Comparison of ENCODE assay signal across 21 cellular contexts in the genomic region with DNA sequence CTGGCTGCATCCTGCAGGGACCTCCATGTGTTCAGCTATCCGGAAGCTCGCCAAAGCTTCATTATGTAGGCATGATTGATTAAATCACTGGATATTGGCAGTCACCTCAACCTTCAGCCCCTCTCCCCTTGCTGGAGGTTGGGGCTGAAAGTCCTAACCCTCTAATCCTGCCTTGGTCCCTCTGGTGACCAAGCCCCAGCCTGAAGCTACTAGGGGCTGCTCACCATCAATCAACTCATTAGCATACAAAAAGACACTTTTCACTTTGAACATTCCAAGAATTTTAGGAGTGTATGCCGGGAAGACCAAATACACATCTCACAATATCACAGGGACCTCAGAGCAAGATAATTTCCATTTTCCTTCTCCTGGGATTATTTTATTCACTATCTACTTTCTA. TPM values are rescaled to one million over a fixed set of nuclear protein-coding genes. Genes with fewer than 3 reads are reported as not detected.
DNase-seq lines count a peak whose midpoint lies in the region; ATAC-seq, FAIRE-seq and TF ChIP-seq lines count a peak whose summit lies in the region.
"Had no signal": no experiment of that assay in that cellular context is flagged by ENCODE, and none has a peak within 500 bp of the region (broad histone marks: within the 10 kb centered on the region; RNA-seq: fewer than 3 reads in every experiment).

No MANE protein-coding gene starts in this region.

- POLR2A ChIA-PET in H1 (lab: Charles Lee; ENCODE audit: partially characterized antibody), result interaction anchor here (1.8 kb wide), 1 partner anchor 11 kb away, joined by 8 read pairs; no protein-coding TSS in a partner anchor

- no peak overlapping the region for H2BK20ac ChIP-seq in H1 (ENCODE audit: low read length)

- H3K4me3 ChIP-seq in H1 (ENCODE audit: extremely low read depth in 1 of 4, insufficient read depth in 2 of 4, low read depth in 3 of 4, low read length in 4 of 4), result no peak overlapping the region
- no peak overlapping the region for H3K4me3 ChIP-seq in sigmoid colon
- H3K4me3 ChIP-seq in stomach, result no peak overlapping the region
- H3K4me3 ChIP-seq: GM12878, GM23248 had no signal

- H3K23me2 ChIP-seq in H1 (ENCODE audit: low read depth, low read length), result no peaks in the 10 kb centered on the region

- no peak overlapping the region for H3K14ac ChIP-seq in H1 (ENCODE audit: insufficient read length)

- no peak overlapping the region for H3K27ac ChIP-seq in H1 (ENCODE audit: low read depth, low read length)
- no peak overlapping the region for H3K27ac ChIP-seq in sigmoid colon
- no peak overlapping the region for H3K27ac ChIP-seq in stomach
- H3K27ac ChIP-seq: 22Rv1, GM23248 had no signal

- H4K91ac ChIP-seq in H1 (replicated peaks; ENCODE audit: insufficient read length, low read length), result no peak overlapping the region

- no peak overlapping the region for H2BK120ac ChIP-seq in H1 (replicated peaks; ENCODE audit: low read depth, low read length)

- H3K79me1 ChIP-seq in H1 (ENCODE audit: low read depth, low read length), result no peaks in the 10 kb centered on the region

- intact Hi-C loops in sigmoid colon (cut with DNase I), result no loop called here
- intact Hi-C loops in stomach (cut with DNase I; ENCODE audit: low total_unique reads), result loop anchor here (2.0 kb wide), 1 partner anchor 57 kb away; no protein-coding TSS in a partner anchor

- no peaks in the 10 kb centered on the region for H3K9me3 ChIP-seq in H1 (ENCODE audit: insufficient read depth in 2 of 2, low read depth in 1 of 2, low read length in 1 of 2)
- H3K9me3 ChIP-seq in sigmoid colon, result no peaks in the 10 kb centered on the region
- H3K9me3 ChIP-seq in stomach, result no peaks in the 10 kb centered on the region

- no peak overlapping the region for H2AFZ ChIP-seq in H1 (ENCODE audit: low read length)
- H2AFZ ChIP-seq: GM23248 had no signal

- H4K5ac ChIP-seq in H1 (ENCODE audit: insufficient read length, low read depth, low read length), result no peak overlapping the region

- 0 out of 2 replicates have a peak overlapping the region, but pooled peaks have one; percentile 12 for H2BK12ac ChIP-seq in H1 (ENCODE audit: low read depth, low read length)

- no peak overlapping the region for H3K56ac ChIP-seq in H1 (replicated peaks; ENCODE audit: insufficient read length, low read depth, low read length)

- WGBS in H1 (ENCODE audit: extremely low coverage in 1 of 2, insufficient coverage in 1 of 2, insufficient read length in 1 of 2, insufficient replicate concordance in 2 of 2, low coverage in 1 of 2, low lambda C conversion rate in 2 of 2, missing lambda C conversion rate in 1 of 2), 2 experiments, result 85% methylated on average over 3 of the region's 3 CpGs; no CpG with 5 or more reads in 1 of the 2 experiments
- WGBS in sigmoid colon, 2 donors, result 86 to 90% methylated on average over 3 of the region's 3 CpGs
- WGBS in stomach, 5 donors, result 67 to 86% (median 69%) methylated on average over 3 of the region's 3 CpGs

- H3K18ac ChIP-seq in H1 (ENCODE audit: extremely low read depth, low read length), result no peak overlapping the region

- no peaks in the 10 kb centered on the region for H4K20me1 ChIP-seq in H1 (replicated peaks in 1 of 2; ENCODE audit: control insufficient read depth in 1 of 2, insufficient read depth in 2 of 2, low read length in 2 of 2)

- peak; percentile 6 for DNase-seq in activated effector memory CD4-positive, alpha-beta T cell treated with anti-CD3 and anti-CD28 coated beads, Interleukin-2, amount 50 U/mL, for 16 hours
- DNase-seq in activated effector memory CD4-positive, alpha-beta T cell treated with Interleukin-2 at 50 U/mL for 16 hours, result no peak
- DNase-seq in H1 (ENCODE audit: low read depth in 1 of 2, low spot score in 2 of 2) (no peak), sigmoid colon (peak; percentile 40), stomach (no peak), DMS79 treated with DMSO at 0.1 percent for 48 hours (lab: John Stamatoyannopoulos, UW) (no peak)
- DNase-seq: CD8-positive, alpha-beta T cell; COR-L47; GM23248; HCEC 1CT; HFFc6; IMR-90; KBM-7 had no signal

- no peak for TF ChIP-seq POLR2A in H1 (IDR thresholded peaks at IDR 0.05; ENCODE audit: control extremely low read depth in 1 of 2, low read depth in 2 of 2, low read length in 2 of 2)
- no peak for TF ChIP-seq POLR2A in sigmoid colon (IDR thresholded peaks at IDR 0.05)
- TF ChIP-seq POLR2A in stomach (IDR thresholded peaks at IDR 0.05), result no peak

- 0 out of 2 replicates have a peak overlapping the region, but pooled peaks have one; percentile 40 for H2BK5ac ChIP-seq in H1 (ENCODE audit: low read depth, low read length)

- no peak for FAIRE-seq in H1 (lab: Jason Lieb, UNC)
- FAIRE-seq: GM12878, GM18507 had no signal

- no peak overlapping the region for H4K8ac ChIP-seq in H1 (ENCODE audit: extremely low read depth, insufficient read depth, low read length)

- H3K23ac ChIP-seq in H1 (ENCODE audit: insufficient read length), result no peak overlapping the region

- H3K27me3 ChIP-seq in H1 (replicated peaks in 1 of 4; ENCODE audit: control insufficient read depth in 3 of 4, extremely low read depth in 1 of 4, insufficient read depth in 3 of 4, low read length in 3 of 4) (no peaks in the 10 kb centered on the region), sigmoid colon (no peaks in the 10 kb centered on the region), stomach (no peaks in the 10 kb centered on the region)

- H2BK15ac ChIP-seq in H1 (ENCODE audit: low read length), result no peak overlapping the region

- no peak for ATAC-seq in HG03565 (IDR thresholded peaks at IDR 0.05; ENCODE audit: unreplicated experiment)
- ATAC-seq: CD8-positive, alpha-beta T cell; GM12878 had no signal

- TF ChIP-seq EP300 in H1 (IDR thresholded peaks at IDR 0.05; ENCODE audit: borderline replicate concordance in 1 of 2, low read depth in 2 of 2, low read length in 2 of 2) (no peak), sigmoid colon (IDR thresholded peaks at IDR 0.05) (no peak), stomach (IDR thresholded peaks at IDR 0.05) (no peak)

- H3K79me2 ChIP-seq in H1 (ENCODE audit: control insufficient read depth in 1 of 2, insufficient read depth in 2 of 2, low read length in 2 of 2), result no peaks in the 10 kb centered on the region

- peak overlapping the region; percentile 25 for H3K4ac ChIP-seq in H1 (replicated peaks; ENCODE audit: insufficient read length, low read depth, low read length)

- no peak for TF ChIP-seq CTCF in H1 (IDR thresholded peaks at IDR 0.05; ENCODE audit: control extremely low read depth in 1 of 3, insufficient read depth in 1 of 3, low read depth in 1 of 3, low read length in 3 of 3)
- no peak for TF ChIP-seq CTCF in sigmoid colon (IDR thresholded peaks at IDR 0.05)
- no peak for TF ChIP-seq CTCF in stomach (IDR thresholded peaks at IDR 0.05)

- H3K36me3 ChIP-seq in H1 (ENCODE audit: control insufficient read depth in 2 of 4, insufficient read depth in 4 of 4, low read length in 3 of 4) (no peaks in the 10 kb centered on the region), sigmoid colon (no peaks in the 10 kb centered on the region), stomach (no peaks in the 10 kb centered on the region)

- H3K4me1 ChIP-seq in H1 (replicated peaks in 1 of 4; ENCODE audit: control insufficient read depth in 3 of 4, insufficient read depth in 4 of 4, low read length in 3 of 4), result 0 out of 7 replicates have a peak, but pooled peaks cover 0 to 2% (median 0%) of the 10 kb centered on the region in 4 experiments
- H3K4me1 ChIP-seq in sigmoid colon, result no peaks in the 10 kb centered on the region
- H3K4me1 ChIP-seq in stomach, result no peaks in the 10 kb centered on the region

- H3K4me2 ChIP-seq in H1 (ENCODE audit: insufficient read depth in 1 of 2, low read depth in 2 of 2, low read length in 2 of 2), result no peak overlapping the region; a peak in 1 of 4 replicates

- H3K9ac ChIP-seq in H1 (replicated peaks in 1 of 4; ENCODE audit: extremely low read depth in 1 of 4, low read depth in 3 of 4, low read length in 3 of 4), result no peak overlapping the region
- H3K9ac ChIP-seq: GM23248 had no signal

- 0 out of 2 replicates have a peak overlapping the region, but pooled peaks have one; percentile 26 for H2AK5ac ChIP-seq in H1 (ENCODE audit: low read depth, low read length)

- CTCF ChIA-PET in H1 (lab: Charles Lee; ENCODE audit: partially characterized antibody), result interaction anchor here (0.6 to 45.7 kb wide), 13 partner anchors 11 to 1109 kb away, joined by 3 to 825 read pairs (median 39); a partner anchor contains a TSS

- no peak for TF ChIP-seq RAD21 in H1 (IDR thresholded peaks at IDR 0.05 in 1 of 2, conservative IDR thresholded peaks at IDR 0.05 in 1 of 2; ENCODE audit: low read depth in 2 of 2, low read length in 2 of 2)

TF ChIP-seq in H1, 55 proteins besides CTCF, POLR2A, EP300 and RAD21 (continues in another document):
- TF ChIP-seq TEAD4 (IDR thresholded peaks at IDR 0.05; ENCODE audit: low read depth, low read length) (no peak), YY1 (IDR thresholded peaks at IDR 0.05; ENCODE audit: low read depth, low read length) (no peak)

RNA-seq across cellular contexts. Expression of a gene that starts 38.8 kb away (rescaled TPM):
- total RNA-seq in H1 (2021; fragmentation: NEBNext Ultra II Directional; extraction: Animal tissue kit (Norgen Biotek cat#: 25700)), result 0.25 and 0.37 TPM in 2 replicates
- 0.25 and 0.26 TPM in 2 replicates for polyA plus RNA-seq in H1 (2011; rRNA removed)
- 0.13 TPM for polyA plus RNA-seq in H1 (2011; cell fraction: cytosol; rRNA removed)
- 0.29 TPM for polyA plus RNA-seq in H1 (2011; cell fraction: nucleus; rRNA removed)
- polyA plus RNA-seq in H1 (2012, experiment 1 of 2), result 0.47 to 0.88 TPM (median 0.64 TPM) in 4 replicates
- 0.43 TPM for polyA plus RNA-seq in H1 (2012, experiment 2 of 2)
- polyA plus RNA-seq in H1 (2013, experiment 1 of 2), result 0.57 TPM
- polyA plus RNA-seq in H1 (2013, experiment 2 of 2), result 0.50 TPM
- 0.17 and 0.22 TPM in 2 replicates for polyA minus RNA-seq in H1 (2011; rRNA and poly(A)+ RNA removed)
- polyA minus RNA-seq in H1 (2011; cell fraction: cytosol; rRNA and poly(A)+ RNA removed), result not detected
- 0.20 TPM for polyA minus RNA-seq in H1 (2011; cell fraction: nucleus; rRNA and poly(A)+ RNA removed)
- under 1 TPM in 3 of 4 donors, not detected in 1; 0.33 to 0.68 (median 0.36) TPM for total RNA-seq in sigmoid colon
- polyA plus RNA-seq in sigmoid colon, result under 1 TPM in 1 of 3 donors, not detected in 2; 0.28 TPM
- 1 to 10 TPM in 1 of 5 donors, not detected in 4; 1.2 TPM for total RNA-seq in stomach
- polyA plus RNA-seq in stomach, result under 1 TPM in 1 of 3 donors, not detected in 2; 0.13 TPM
- total RNA-seq: Daoy, G401, GM12878, GM23248, HFFc6, IMR-90 had no signal
- polyA plus RNA-seq: BJ, CD14-positive monocyte, GM12878, GM23248, IMR-90 had no signal

RNA-seq across cellular contexts. Expression of a gene that starts 50.9 kb away (rescaled TPM):
- total RNA-seq in H1 (2021; fragmentation: NEBNext Ultra II Directional; extraction: Animal tissue kit (Norgen Biotek cat#: 25700)), result not detected in 2 replicates
- polyA plus RNA-seq in H1 (2011; rRNA removed), result 0.03 and 0.14 TPM in 2 replicates
- polyA plus RNA-seq in H1 (2011; cell fraction: cytosol; rRNA removed), result 0.03 TPM
- polyA plus RNA-seq in H1 (2011; cell fraction: nucleus; rRNA removed), result 0.04 TPM
- 0.04 to 0.17 TPM (median 0.16 TPM) in 3 of 4 replicates, not detected in the other for polyA plus RNA-seq in H1 (2012, experiment 1 of 2)
- not detected for polyA plus RNA-seq in H1 (2012, experiment 2 of 2)
- 0.06 TPM for polyA plus RNA-seq in H1 (2013, experiment 1 of 2)
- 0.02 TPM for polyA plus RNA-seq in H1 (2013, experiment 2 of 2)
- polyA minus RNA-seq in H1 (2011; rRNA and poly(A)+ RNA removed), result not detected in 2 replicates
- polyA minus RNA-seq in H1 (2011; cell fraction: cytosol; rRNA and poly(A)+ RNA removed), result not detected
- not detected for polyA minus RNA-seq in H1 (2011; cell fraction: nucleus; rRNA and poly(A)+ RNA removed)
- 10 to 100 TPM; 19.4 to 31.7 (median 29.6) TPM for total RNA-seq in sigmoid colon
- polyA plus RNA-seq in sigmoid colon, result 10 to 100 TPM in 2 of 3 donors, 1 to 10 TPM in 1; 7.8 to 47.0 (median 22.4) TPM
- 10 to 100 TPM in 4 of 5 donors, 1 to 10 TPM in 1; 9.4 to 68.2 (median 29.8) TPM for total RNA-seq in stomach
- 1 to 10 TPM; 3.3 to 5.2 (median 5.0) TPM for polyA plus RNA-seq in stomach
- total RNA-seq: CD8-positive, alpha-beta T cell; G401; GM23248; HFFc6; IMR-90 had no signal
- polyA plus RNA-seq: BJ, GM23248, IMR-90 had no signal

Comparison
In these comparisons a context has a peak if more than half of its experiments do, and no peak if none do; other contexts are left out.
1. DNase-seq: peak in activated effector memory CD4-positive, alpha-beta T cell treated with anti-CD3 and anti-CD28 coated beads, Interleukin-2, amount 50 U/mL, for 16 hours (single experiment) and sigmoid colon (single experiment); none in activated effector memory CD4-positive, alpha-beta T cell treated with Interleukin-2 at 50 U/mL for 16 hours (single experiment), H1 (0 of 2), stomach (single experiment) and DMS79 treated with DMSO at 0.1 percent for 48 hours (single experiment).